ENCODE assay signal across 13 cellular contexts in the genomic region with DNA sequence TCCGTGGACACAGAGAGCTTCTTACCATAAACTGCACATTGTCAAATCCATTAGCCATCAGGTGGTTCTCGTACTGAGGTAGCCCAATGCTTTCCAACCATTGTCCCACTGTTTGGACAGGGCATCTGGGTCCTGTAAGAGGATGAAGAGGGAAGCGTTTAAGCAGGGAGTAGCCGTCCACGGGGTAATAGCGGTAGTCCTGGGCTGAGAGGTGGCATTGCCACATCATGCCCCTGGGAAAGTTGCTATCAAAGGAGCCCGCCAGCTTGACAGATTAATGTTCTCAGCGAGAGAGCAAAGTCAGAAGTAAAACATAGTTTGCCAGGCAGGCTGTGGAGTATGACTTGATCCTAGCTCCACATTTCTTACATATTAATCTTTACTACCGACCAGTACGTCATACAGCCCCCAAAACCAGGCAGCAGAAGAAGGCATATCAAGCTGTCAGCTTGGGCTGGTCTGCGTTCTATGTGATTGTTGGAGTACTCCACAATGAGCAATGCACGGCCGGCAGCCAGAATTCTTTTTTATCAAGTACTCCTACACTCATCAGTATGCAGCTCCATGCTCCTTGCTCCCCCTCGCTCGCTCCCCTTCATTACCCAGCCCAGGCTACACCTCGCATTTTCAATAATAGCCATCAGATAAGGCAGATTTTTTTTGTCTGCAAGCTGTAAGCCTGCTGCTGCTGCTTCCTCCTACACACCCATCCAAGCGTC.
DNase-seq lines count a peak whose midpoint lies in the region; ATAC-seq, FAIRE-seq and TF ChIP-seq lines count a peak whose summit lies in the region.
"Had no signal": no experiment of that assay in that cellular context is flagged by ENCODE, and none has a peak within 500 bp of the region (broad histone marks: within the 10 kb centered on the region; RNA-seq: fewer than 3 reads in every experiment).

No MANE protein-coding gene starts in this region.

- H3K4me1 ChIP-seq in SK-N-SH (ENCODE audit: control insufficient read depth in 1 of 2, insufficient read depth in 2 of 2, low read depth in 1 of 2, low read length in 1 of 2), result peaks cover 0 to 4% of the 10 kb centered on the region in 2 experiments; a peak in 1 of 4 replicates
- H3K4me1 ChIP-seq in Caco-2, result no peaks in the 10 kb centered on the region
- no peaks in the 10 kb centered on the region for H3K4me1 ChIP-seq in small intestine (ENCODE audit: control insufficient read depth in 2 of 2, insufficient read depth in 1 of 2, low read depth in 1 of 2, low read length in 1 of 2)
- H3K4me1 ChIP-seq: ascending aorta, upper lobe of left lung had no signal

- peak; percentile 64 for ATAC-seq in SK-N-SH treated with all-trans-retinoic acid at 6 μM for 48 hours
- ATAC-seq in HG03280 (IDR thresholded peaks at IDR 0.05; ENCODE audit: unreplicated experiment), result no peak
- ATAC-seq in stimulated activated effector memory CD8-positive, alpha-beta T cell treated with anti-CD3 and anti-CD28 coated beads, Interleukin-12 subunit alpha, Interleukin-12 subunit beta, amount 100 ng/mL, for 72 hours, result no peak

- 27% methylated on average over 17 of the region's 17 CpGs for WGBS in SK-N-SH (ENCODE audit: low lambda C conversion rate)
- WGBS in small intestine, 3 donors, result 50 to 54% (median 52%) methylated on average over 17 of the region's 17 CpGs

- peaks cover 7% of the 10 kb centered on the region for H3K27me3 Mint-ChIP-seq in Caco-2 (ENCODE audit: insufficient read depth, unreplicated experiment)

- no peaks in the 10 kb centered on the region for H3K79me2 ChIP-seq in SK-N-SH (ENCODE audit: insufficient read depth)

- no peak overlapping the region for H3K4me3 Mint-ChIP-seq in Caco-2 (ENCODE audit: unreplicated experiment)
- H3K4me3 Mint-ChIP-seq in stimulated activated effector memory CD8-positive, alpha-beta T cell treated with anti-CD3 and anti-CD28 coated beads, Interleukin-12 subunit alpha, Interleukin-12 subunit beta, amount 100 ng/mL, for 72 hours, result no peak overlapping the region

- no peaks in the 10 kb centered on the region for H4K20me1 ChIP-seq in SK-N-SH (ENCODE audit: insufficient read depth)

- no peak for FAIRE-seq in small intestine (lab: Jason Lieb, UNC)

- H3K4me2 ChIP-seq in SK-N-SH, result no peak overlapping the region

- H3K9me3 ChIP-seq in SK-N-SH (no peaks in the 10 kb centered on the region; the same call in 1 of the 2 replicates), Caco-2 (no peaks in the 10 kb centered on the region), small intestine (ENCODE audit: control insufficient read depth, low read depth) (no peaks in the 10 kb centered on the region)
- H3K9me3 ChIP-seq: ascending aorta, upper lobe of left lung had no signal

- CTCF ChIA-PET in SK-N-SH (lab: Yijun Ruan, JAX) (no interaction called here), Caco-2 (lab: Charles Lee) (no interaction called here)

- no peaks in the 10 kb centered on the region for H3K4me1 Mint-ChIP-seq in Caco-2 (ENCODE audit: low read depth, unreplicated experiment)
- no peaks in the 10 kb centered on the region for H3K4me1 Mint-ChIP-seq in stimulated activated effector memory CD8-positive, alpha-beta T cell treated with anti-CD3 and anti-CD28 coated beads, Interleukin-12 subunit alpha, Interleukin-12 subunit beta, amount 100 ng/mL, for 72 hours

- H3K9me2 ChIP-seq in SK-N-SH, result no peaks in the 10 kb centered on the region

- H2AFZ ChIP-seq in SK-N-SH (ENCODE audit: low read depth), result no peak overlapping the region

- no peak overlapping the region for H3K27ac ChIP-seq in SK-N-SH (ENCODE audit: low read depth in 2 of 2, low read length in 1 of 2)
- no peak overlapping the region for H3K27ac ChIP-seq in small intestine (ENCODE audit: low read depth in 1 of 2, low read length in 1 of 2)
- H3K27ac ChIP-seq: ascending aorta, skin epidermis, upper lobe of left lung had no signal

- intact Hi-C loops in Caco-2 (cut with micrococcal nuclease; ENCODE audit: unreplicated experiment), result no loop called here

- no peak overlapping the region for H3K27ac Mint-ChIP-seq in Caco-2 (ENCODE audit: unreplicated experiment)
- H3K27ac Mint-ChIP-seq in stimulated activated effector memory CD8-positive, alpha-beta T cell treated with anti-CD3 and anti-CD28 coated beads, Interleukin-12 subunit alpha, Interleukin-12 subunit beta, amount 100 ng/mL, for 72 hours, result no peak overlapping the region

- no peaks in the 10 kb centered on the region for H3K9me3 Mint-ChIP-seq in Caco-2 (ENCODE audit: unreplicated experiment)
- peaks cover 5% of the 10 kb centered on the region for H3K9me3 Mint-ChIP-seq in stimulated activated effector memory CD8-positive, alpha-beta T cell treated with anti-CD3 and anti-CD28 coated beads, Interleukin-12 subunit alpha, Interleukin-12 subunit beta, amount 100 ng/mL, for 72 hours

- POLR2A ChIA-PET in SK-N-SH (lab: Yijun Ruan, JAX), result no interaction called here
- POLR2A ChIA-PET in Caco-2 (lab: Charles Lee), result no interaction called here

- no peak for TF ChIP-seq CTCF in SK-N-SH (IDR thresholded peaks at IDR 0.05)
- no peak for TF ChIP-seq CTCF in fibroblast of villous mesenchyme (IDR thresholded peaks at IDR 0.05; ENCODE audit: insufficient read depth, low read depth, low read length)
- TF ChIP-seq CTCF in Caco-2 (IDR thresholded peaks at IDR 0.05; ENCODE audit: insufficient read depth in 1 of 2, low read depth in 1 of 2, low read length in 1 of 2, severe bottlenecking in 1 of 2, unreplicated experiment in 1 of 2), result no peak

- no peak for TF ChIP-seq RAD21 in SK-N-SH (IDR thresholded peaks at IDR 0.05; ENCODE audit: low read length)

- BruUV-seq in Caco-2 (replicated peaks; lab: Mats Ljungman, UMichigan), result no TSS peak

- H3F3A ChIP-seq in SK-N-SH (replicated peaks; ENCODE audit: insufficient read depth), result no peaks in the 10 kb centered on the region

- TF ChIP-seq EP300 in SK-N-SH (IDR thresholded peaks at IDR 0.05; ENCODE audit: borderline replicate concordance in 1 of 2, low read depth in 1 of 2, low read length in 1 of 2), result no peak

- no peaks in the 10 kb centered on the region for H3K36me3 ChIP-seq in SK-N-SH (replicated peaks in 1 of 2; ENCODE audit: control insufficient read depth in 1 of 2, insufficient read depth in 2 of 2, low read length in 1 of 2)
- no peaks in the 10 kb centered on the region for H3K36me3 ChIP-seq in Caco-2 (ENCODE audit: control insufficient read depth, insufficient read depth, low read length)
- H3K36me3 ChIP-seq in small intestine (ENCODE audit: control insufficient read depth in 2 of 2, insufficient read depth in 2 of 2, low read length in 2 of 2), result no peaks in the 10 kb centered on the region
- H3K36me3 ChIP-seq: ascending aorta, upper lobe of left lung had no signal

- H3K4me3 ChIP-seq in SK-N-SH (ENCODE audit: low read depth in 2 of 2, low read length in 1 of 2) (no peak overlapping the region; a peak in 1 of 4 replicates), fibroblast of villous mesenchyme (ENCODE audit: low read depth, low read length) (no peak overlapping the region), Caco-2 (ENCODE audit: low read depth, low read length) (no peak overlapping the region), small intestine (ENCODE audit: low read depth in 1 of 2, low read length in 2 of 2) (no peak overlapping the region)
- H3K4me3 ChIP-seq: skin epidermis, upper lobe of left lung had no signal

- no peaks in the 10 kb centered on the region for H3K27me3 ChIP-seq in SK-N-SH (ENCODE audit: insufficient read depth)
- no peaks in the 10 kb centered on the region for H3K27me3 ChIP-seq in Caco-2 (replicated peaks; ENCODE audit: control insufficient read depth, insufficient read depth, low read length)
- no peaks in the 10 kb centered on the region for H3K27me3 ChIP-seq in small intestine (ENCODE audit: control insufficient read depth in 2 of 2, insufficient read depth in 2 of 2, low read length in 2 of 2)
- H3K27me3 ChIP-seq: ascending aorta, upper lobe of left lung had no signal

- no peaks in the 10 kb centered on the region for H3K36me3 Mint-ChIP-seq in Caco-2 (ENCODE audit: insufficient read depth, unreplicated experiment)
- no peaks in the 10 kb centered on the region for H3K36me3 Mint-ChIP-seq in stimulated activated effector memory CD8-positive, alpha-beta T cell treated with anti-CD3 and anti-CD28 coated beads, Interleukin-12 subunit alpha, Interleukin-12 subunit beta, amount 100 ng/mL, for 72 hours

- DNase-seq in SK-N-SH (no peak), fibroblast of villous mesenchyme (ENCODE audit: low read depth) (peak; percentile 5), midbrain (lab: John Stamatoyannopoulos, UW) (peak; percentile 3), Caco-2 (no peak), small intestine (no peak)
- DNase-seq in stimulated activated effector memory CD8-positive, alpha-beta T cell treated with anti-CD3 and anti-CD28 coated beads, Interleukin-12 subunit alpha, Interleukin-12 subunit beta, amount 100 ng/mL, for 72 hours (ENCODE audit: low spot score in 2 of 2), result no peak
- DNase-seq: activated CD4-positive, alpha-beta T cell treated with anti-CD3 and anti-CD28 coated beads for 1 hour; NCI-H187 treated with DMSO at 0.1 percent for 48 hours; upper lobe of left lung had no signal

- H3K9ac ChIP-seq in SK-N-SH, result no peak overlapping the region

TF ChIP-seq in SK-N-SH treated with all-trans-retinoic acid at 6 μM for 48 hours, 23 proteins besides CTCF, POLR2A, EP300 and RAD21 (continues in another document):
- TF ChIP-seq ZFP3 (CRISPR knock-in tag; IDR thresholded peaks at IDR 0.05) (no peak), BACH2 (CRISPR knock-in tag; IDR thresholded peaks at IDR 0.05; ENCODE audit: borderline replicate concordance) (no peak)

TF ChIP-seq in SK-N-SH, 30 proteins besides CTCF, POLR2A, EP300 and RAD21 (continues in another document):
- TF ChIP-seq NRF1 (IDR thresholded peaks at IDR 0.05; ENCODE audit: low read depth, low read length), result no peak
- TF ChIP-seq RCOR1 (IDR thresholded peaks at IDR 0.05; ENCODE audit: low read length), result no peak
- no peak for TF ChIP-seq EZH2phosphoT487 (IDR thresholded peaks at IDR 0.05; ENCODE audit: borderline replicate concordance, low read depth)
- TF ChIP-seq FOXJ3 (CRISPR knock-in tag; IDR thresholded peaks at IDR 0.05), result no peak
- TF ChIP-seq, protein P1, sequence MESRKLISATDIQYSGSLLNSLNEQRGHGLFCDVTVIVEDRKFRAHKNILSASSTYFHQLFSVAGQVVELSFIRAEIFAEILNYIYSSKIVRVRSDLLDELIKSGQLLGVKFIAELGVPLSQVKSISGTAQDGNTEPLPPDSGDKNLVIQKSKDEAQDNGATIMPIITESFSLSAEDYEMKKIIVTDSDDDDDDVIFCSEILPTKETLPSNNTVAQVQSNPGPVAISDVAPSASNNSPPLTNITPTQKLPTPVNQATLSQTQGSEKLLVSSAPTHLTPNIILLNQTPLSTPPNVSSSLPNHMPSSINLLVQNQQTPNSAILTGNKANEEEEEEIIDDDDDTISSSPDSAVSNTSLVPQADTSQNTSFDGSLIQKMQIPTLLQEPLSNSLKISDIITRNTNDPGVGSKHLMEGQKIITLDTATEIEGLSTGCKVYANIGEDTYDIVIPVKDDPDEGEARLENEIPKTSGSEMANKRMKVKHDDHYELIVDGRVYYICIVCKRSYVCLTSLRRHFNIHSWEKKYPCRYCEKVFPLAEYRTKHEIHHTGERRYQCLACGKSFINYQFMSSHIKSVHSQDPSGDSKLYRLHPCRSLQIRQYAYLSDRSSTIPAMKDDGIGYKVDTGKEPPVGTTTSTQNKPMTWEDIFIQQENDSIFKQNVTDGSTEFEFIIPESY (IDR thresholded peaks at IDR 0.05; ENCODE audit: borderline replicate concordance, low read depth), result no peak
- no peak for TF ChIP-seq MEF2A (IDR thresholded peaks at IDR 0.05; ENCODE audit: borderline replicate concordance, low read depth)

Comparison
In these comparisons a context has a peak if more than half of its experiments do, and no peak if none do; other contexts are left out.
1. DNase-seq: peak in fibroblast of villous mesenchyme (single experiment) and midbrain (single experiment); none in SK-N-SH (single experiment), Caco-2 (0 of 2), small intestine (single experiment) and stimulated activated effector memory CD8-positive, alpha-beta T cell treated with anti-CD3 and anti-CD28 coated beads, Interleukin-12 subunit alpha, Interleukin-12 subunit beta, amount 100 ng/mL, for 72 hours (0 of 2).